Comparison of ENCODE assay signal across 41 cellular contexts in the genomic region with DNA sequence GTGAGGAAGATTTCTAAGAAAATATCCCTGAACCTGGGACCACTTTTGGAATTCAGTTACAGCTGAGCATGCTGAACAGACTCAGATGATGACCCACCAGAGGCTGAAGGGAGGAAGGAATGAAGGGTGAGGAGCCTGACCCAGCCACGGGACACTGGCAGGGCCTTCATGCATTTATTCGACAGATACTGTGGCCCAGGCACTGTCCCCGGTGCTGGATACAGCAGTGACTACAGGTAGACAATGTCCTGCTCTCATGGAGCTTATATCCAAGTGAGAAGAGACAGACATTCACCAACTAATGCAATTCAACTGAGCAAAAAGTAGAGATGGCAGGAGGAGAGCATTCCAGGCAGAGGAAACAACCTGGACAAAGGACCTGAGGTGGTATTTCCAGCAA.
"Had no signal": no experiment of that assay in that cellular context is flagged by ENCODE, and none has a peak within 500 bp of the region (broad histone marks: within the 10 kb centered on the region; RNA-seq: fewer than 3 reads in every experiment).

No MANE protein-coding gene starts in this region.

- ATAC-seq: activated CD8-positive, alpha-beta T cell treated with anti-CD3 and anti-CD28 coated beads for 36 hours; activated T-cell treated with anti-CD3 and anti-CD28 coated beads, Interleukin-2, amount 50 U/mL, for 72 hours; activated T-helper 17 cell treated with anti-CD3 and anti-CD28 coated beads, Interleukin-2, amount 50 U/mL, for 72 hours; body of pancreas; PC-3 had no signal

- DNase-seq: activated B cell treated with CpG ODN at 0.5 μM for 24 hours; activated CD4-positive, alpha-beta T cell treated with anti-CD3 and anti-CD28 coated beads for 4 hours; activated CD4-positive, alpha-beta T cell treated with anti-CD3 and anti-CD28 coated beads, Interleukin-2, amount 50 U/mL, for 4 hours; activated CD4-positive, CD25-positive, alpha-beta regulatory T cell treated with anti-CD3 and anti-CD28 coated beads, Interleukin-2, amount 50 U/mL, for 72 hours; activated CD8-positive, alpha-beta T cell treated with anti-CD3 and anti-CD28 coated beads for 36 hours; activated gamma-delta T cell; activated naive CD4-positive, alpha-beta T cell treated with Interleukin-2 at 50 U/mL for 16 hours; activated naive CD8-positive, alpha-beta T cell treated with anti-CD3 and anti-CD28 coated beads, Interleukin-2, amount 10 ng/mL, durations not matched to agents 7 days and 5 days; activated T-cell treated with anti-CD3 and anti-CD28 coated beads, Interleukin-2, amount 50 U/mL, for 1 hour; activated T-cell treated with anti-CD3 and anti-CD28 coated beads, Interleukin-2, amount 50 U/mL, for 72 hours; amygdala; body of pancreas; caudate nucleus; cerebellar nuclear complex; NCI-H1092 treated with DMSO at 0.1 percent for 48 hours; NCI-H1417; NCI-H146; NCI-H187; NCI-H2029 treated with DMSO at 0.1 percent for 48 hours; NCI-H2107; NCI-H2171; NCI-H226; NCI-H446 treated with DMSO at 0.1 percent for 48 hours; NCI-H524; NCI-H69; NCI-H82; NK-92 treated with Interleukin-12 subunit alpha and Interleukin-12 subunit beta, amount 100 ng/mL, for 24 hours; PC-3; Peyer's patch; RPMI8226; SHP77 treated with DMSO at 0.1 percent for 48 hours; SW 1271; T-helper 1 cell; T-helper 2 cell; T-helper 9 cell had no signal

- H3K27ac Mint-ChIP-seq: activated B cell treated with CpG ODN at 0.5 μM for 24 hours; activated CD8-positive, alpha-beta T cell treated with anti-CD3 and anti-CD28 coated beads for 36 hours; activated naive CD4-positive, alpha-beta T cell treated with anti-CD3 and anti-CD28 coated beads, Interleukin-2, amount 50 U/mL, for 24 hours; activated naive CD8-positive, alpha-beta T cell treated with anti-CD3 and anti-CD28 coated beads, Interleukin-2, amount 10 ng/mL, durations not matched to agents 7 days and 5 days; activated T-cell treated with anti-CD3 and anti-CD28 coated beads, Interleukin-2, amount 50 U/mL, for 72 hours; activated T-helper 17 cell treated with anti-CD3 and anti-CD28 coated beads, Interleukin-2, amount 50 U/mL, for 72 hours had no signal

- H3K4me3 ChIP-seq: ascending aorta, body of pancreas, breast epithelium, Peyer's patch, SJSA1 had no signal

- H3K27me3 ChIP-seq: ascending aorta, body of pancreas, Peyer's patch, SJSA1 had no signal

- H3K27me3 Mint-ChIP-seq: activated CD8-positive, alpha-beta T cell treated with anti-CD3 and anti-CD28 coated beads for 36 hours; activated naive CD4-positive, alpha-beta T cell treated with anti-CD3 and anti-CD28 coated beads, Interleukin-2, amount 50 U/mL, for 24 hours; activated naive CD8-positive, alpha-beta T cell treated with anti-CD3 and anti-CD28 coated beads, Interleukin-2, amount 10 ng/mL, durations not matched to agents 7 days and 5 days; activated T-helper 17 cell treated with anti-CD3 and anti-CD28 coated beads, Interleukin-2, amount 50 U/mL, for 72 hours had no signal

- H3K9me3 Mint-ChIP-seq: activated B cell treated with CpG ODN at 0.5 μM for 24 hours; activated CD8-positive, alpha-beta T cell treated with anti-CD3 and anti-CD28 coated beads for 36 hours; activated naive CD4-positive, alpha-beta T cell treated with anti-CD3 and anti-CD28 coated beads, Interleukin-2, amount 50 U/mL, for 24 hours; activated naive CD8-positive, alpha-beta T cell treated with anti-CD3 and anti-CD28 coated beads, Interleukin-2, amount 10 ng/mL, durations not matched to agents 7 days and 5 days; activated T-cell treated with anti-CD3 and anti-CD28 coated beads, Interleukin-2, amount 50 U/mL, for 72 hours; activated T-helper 17 cell treated with anti-CD3 and anti-CD28 coated beads, Interleukin-2, amount 50 U/mL, for 72 hours had no signal

- H3K4me3 Mint-ChIP-seq: activated B cell treated with CpG ODN at 0.5 μM for 24 hours; activated CD8-positive, alpha-beta T cell treated with anti-CD3 and anti-CD28 coated beads for 36 hours; activated naive CD4-positive, alpha-beta T cell treated with anti-CD3 and anti-CD28 coated beads, Interleukin-2, amount 50 U/mL, for 24 hours; activated naive CD8-positive, alpha-beta T cell treated with anti-CD3 and anti-CD28 coated beads, Interleukin-2, amount 10 ng/mL, durations not matched to agents 7 days and 5 days; activated T-cell treated with anti-CD3 and anti-CD28 coated beads, Interleukin-2, amount 50 U/mL, for 72 hours; activated T-helper 17 cell treated with anti-CD3 and anti-CD28 coated beads, Interleukin-2, amount 50 U/mL, for 72 hours had no signal

- H3K9me3 ChIP-seq: ascending aorta, body of pancreas, breast epithelium, Peyer's patch, SJSA1 had no signal

- H3K36me3 ChIP-seq: ascending aorta, breast epithelium, Peyer's patch, SJSA1 had no signal

- H3K36me3 Mint-ChIP-seq: activated naive CD4-positive, alpha-beta T cell treated with anti-CD3 and anti-CD28 coated beads, Interleukin-2, amount 50 U/mL, for 24 hours; activated naive CD8-positive, alpha-beta T cell treated with anti-CD3 and anti-CD28 coated beads, Interleukin-2, amount 10 ng/mL, durations not matched to agents 7 days and 5 days had no signal

- H3K27ac ChIP-seq: ascending aorta, body of pancreas, breast epithelium, Peyer's patch, SJSA1, VCaP had no signal
